11 cellular contexts compared by ENCODE assay signal in genomic region chr2:174038472-174038871, GRCh38.
A peak's percentile ranks its signal among the peaks of the same experiment; 100 is the strongest.
DNase-seq lines count a peak whose midpoint lies in the region; ATAC-seq and TF ChIP-seq lines count a peak whose summit lies in the region.
"Had no signal": no experiment of that assay in that cellular context is flagged by ENCODE, and none has a peak within 500 bp of the region (broad histone marks: within the 10 kb centered on the region; RNA-seq: fewer than 3 reads in every experiment).

No MANE protein-coding gene starts in this region.

- no peak overlapping the region for H3K27ac ChIP-seq in mammary epithelial cell (ENCODE audit: insufficient read depth, low read depth, low read length)
- H3K27ac ChIP-seq in breast epithelium = peak overlapping the region in 1 of 2 donors; percentile 25
- H3K27ac ChIP-seq in HL-60 (replicated peaks) = peak overlapping the region; percentile 45

- H3K9me3 Mint-ChIP-seq in activated CD4-positive, alpha-beta memory T cell treated with anti-CD3 and anti-CD28 coated beads, Interleukin-2, amount 10 ng/mL, durations not matched to agents 7 days and 5 days = no peaks in the 10 kb centered on the region
- H3K9me3 Mint-ChIP-seq in stimulated activated memory B cell treated with anti-CD40 and anti-IgM and Interleukin-4, amounts not matched to agents 10 μg/mL and 1 μg/mL and 100 μg/mL, for 72 hours = no peaks in the 10 kb centered on the region

- H3K4me3 ChIP-seq in mammary epithelial cell (replicated peaks in 1 of 3; ENCODE audit: insufficient read depth in 1 of 3, low read depth in 2 of 3, low read length in 3 of 3) (no peak overlapping the region), breast epithelium (no peak overlapping the region), HL-60 (replicated peaks; ENCODE audit: insufficient read depth, low read length) (no peak overlapping the region)

- peaks cover 17% of the 10 kb centered on the region for H3K4me1 ChIP-seq in mammary epithelial cell (ENCODE audit: insufficient read depth, low read length)
- no peaks in the 10 kb centered on the region for H3K4me1 ChIP-seq in breast epithelium

- peaks cover 5% of the 10 kb centered on the region for H3K27me3 Mint-ChIP-seq in activated CD4-positive, alpha-beta memory T cell treated with anti-CD3 and anti-CD28 coated beads, Interleukin-2, amount 10 ng/mL, durations not matched to agents 7 days and 5 days
- no peaks in the 10 kb centered on the region for H3K27me3 Mint-ChIP-seq in stimulated activated memory B cell treated with anti-CD40 and anti-IgM and Interleukin-4, amounts not matched to agents 10 μg/mL and 1 μg/mL and 100 μg/mL, for 72 hours

- H3K4me2 ChIP-seq in mammary epithelial cell (ENCODE audit: insufficient read depth, low read depth, low read length) = no peak overlapping the region

- no peak for DNase-seq in mammary epithelial cell
- no peak for DNase-seq in breast epithelium (ENCODE audit: low spot score in 2 of 2)
- peak in 1 of 2 experiments; percentile 16 for DNase-seq in HL-60 (ENCODE audit: low read depth in 1 of 2, low spot score in 1 of 2)
- no peak for DNase-seq in activated CD4-positive, alpha-beta memory T cell treated with anti-CD3 and anti-CD28 coated beads, Interleukin-2, amount 10 ng/mL, durations not matched to agents 7 days and 5 days
- DNase-seq in Ammon's horn (ENCODE audit: low spot score) = no peak
- no peak for DNase-seq in HuH-7.5 (ENCODE audit: low spot score)
- DNase-seq: ACHN; NCI-H146; stimulated activated naive CD4-positive, alpha-beta T cell had no signal

- in situ Hi-C loops in mammary epithelial cell (cut with MboI; ENCODE audit: low sequenced_read_pairs in 2 of 2) = loop anchor here in 1 of 2 donors (25.0 kb wide), 2 partner anchors 151 to 476 kb away; no protein-coding TSS in a partner anchor

- H3K79me2 ChIP-seq in mammary epithelial cell (ENCODE audit: insufficient read depth, low read length) = no peaks in the 10 kb centered on the region

- 78% methylated on average over 2 of the region's 2 CpGs for WGBS in mammary epithelial cell (ENCODE audit: low coverage, missing lambda C conversion rate)

- POLR2A ChIA-PET in activated CD4-positive, alpha-beta memory T cell treated with anti-CD3 and anti-CD28 coated beads, Interleukin-2, amount 10 ng/mL, durations not matched to agents 7 days and 5 days (lab: Charles Lee) = interaction anchor here (0.8 to 1.0 kb wide), 3 partner anchors 12 to 74 kb away, joined by 3 to 4 read pairs (median 3); no protein-coding TSS in a partner anchor

- intact Hi-C loops in mammary epithelial cell (cut with micrococcal nuclease) (no loop called here), breast epithelium (cut with DNase I; ENCODE audit: low total_unique reads) (no loop called here)

- dilution Hi-C loops in mammary epithelial cell (cut with HindIII; ENCODE audit: low sequenced_read_pairs) = no loop called here

- TF ChIP-seq CTCF in mammary epithelial cell (conservative IDR thresholded peaks at IDR 0.05 in 1 of 2, IDR thresholded peaks at IDR 0.05 in 1 of 2; ENCODE audit: extremely low read depth in 1 of 2, insufficient read depth in 1 of 2, low read depth in 1 of 2, low read length in 2 of 2) (no peak), breast epithelium (IDR thresholded peaks at IDR 0.05) (no peak), HL-60 (IDR thresholded peaks at IDR 0.05; ENCODE audit: insufficient read depth, low read length) (no peak)

- peaks cover 20% of the 10 kb centered on the region for H3K4me1 Mint-ChIP-seq in activated CD4-positive, alpha-beta memory T cell treated with anti-CD3 and anti-CD28 coated beads, Interleukin-2, amount 10 ng/mL, durations not matched to agents 7 days and 5 days
- H3K4me1 Mint-ChIP-seq in stimulated activated memory B cell treated with anti-CD40 and anti-IgM and Interleukin-4, amounts not matched to agents 10 μg/mL and 1 μg/mL and 100 μg/mL, for 72 hours = peaks cover 44% of the 10 kb centered on the region

- TF ChIP-seq POLR2A in breast epithelium (IDR thresholded peaks at IDR 0.05) = no peak

- CTCF ChIA-PET in mammary epithelial cell (lab: Charles Lee; ENCODE audit: low non-redundant PET) = no interaction called here
- CTCF ChIA-PET in activated CD4-positive, alpha-beta memory T cell treated with anti-CD3 and anti-CD28 coated beads, Interleukin-2, amount 10 ng/mL, durations not matched to agents 7 days and 5 days (lab: Charles Lee) = no interaction called here

- ATAC-seq in stimulated activated memory B cell treated with anti-CD40 and anti-IgM and Interleukin-4, amounts not matched to agents 10 μg/mL and 1 μg/mL and 100 μg/mL, for 72 hours = no peak
- no peak for ATAC-seq in GM18858 (IDR thresholded peaks at IDR 0.05; ENCODE audit: unreplicated experiment)

- H3K36me3 Mint-ChIP-seq in activated CD4-positive, alpha-beta memory T cell treated with anti-CD3 and anti-CD28 coated beads, Interleukin-2, amount 10 ng/mL, durations not matched to agents 7 days and 5 days (ENCODE audit: low read depth) = no peaks in the 10 kb centered on the region
- no peaks in the 10 kb centered on the region for H3K36me3 Mint-ChIP-seq in stimulated activated memory B cell treated with anti-CD40 and anti-IgM and Interleukin-4, amounts not matched to agents 10 μg/mL and 1 μg/mL and 100 μg/mL, for 72 hours

- H2AFZ ChIP-seq in mammary epithelial cell (ENCODE audit: low read depth, low read length) = peak overlapping the region; percentile 38

- H3K27me3 ChIP-seq in mammary epithelial cell (ENCODE audit: insufficient read depth, low read length) (no peaks in the 10 kb centered on the region), breast epithelium (no peaks in the 10 kb centered on the region), HL-60 (ENCODE audit: insufficient read depth, poor library complexity, severe bottlenecking) (no peaks in the 10 kb centered on the region)

- no TSS peak for BruUV-seq in mammary epithelial cell (replicated peaks; lab: Mats Ljungman, UMichigan)

- H3K36me3 ChIP-seq in mammary epithelial cell (ENCODE audit: insufficient read depth, low read length) (no peaks in the 10 kb centered on the region), breast epithelium (no peaks in the 10 kb centered on the region)

- no peaks in the 10 kb centered on the region for H4K20me1 ChIP-seq in mammary epithelial cell (ENCODE audit: insufficient read depth, low read length)

- H3K9ac ChIP-seq in mammary epithelial cell (ENCODE audit: insufficient read depth, low read length) = no peak overlapping the region

- no peaks in the 10 kb centered on the region for H3K9me3 ChIP-seq in mammary epithelial cell (replicated peaks; ENCODE audit: insufficient read depth, low read length)
- no peaks in the 10 kb centered on the region for H3K9me3 ChIP-seq in breast epithelium

- no peak overlapping the region for H3K4me3 Mint-ChIP-seq in activated CD4-positive, alpha-beta memory T cell treated with anti-CD3 and anti-CD28 coated beads, Interleukin-2, amount 10 ng/mL, durations not matched to agents 7 days and 5 days
- H3K4me3 Mint-ChIP-seq in stimulated activated memory B cell treated with anti-CD40 and anti-IgM and Interleukin-4, amounts not matched to agents 10 μg/mL and 1 μg/mL and 100 μg/mL, for 72 hours = no peak overlapping the region

- H3K27ac Mint-ChIP-seq in activated CD4-positive, alpha-beta memory T cell treated with anti-CD3 and anti-CD28 coated beads, Interleukin-2, amount 10 ng/mL, durations not matched to agents 7 days and 5 days = peak overlapping the region; percentile 24
- H3K27ac Mint-ChIP-seq in stimulated activated memory B cell treated with anti-CD40 and anti-IgM and Interleukin-4, amounts not matched to agents 10 μg/mL and 1 μg/mL and 100 μg/mL, for 72 hours = peak overlapping the region; percentile 93
